Comparison of ENCODE assay signal across 1 cellular context in the genomic region with DNA sequence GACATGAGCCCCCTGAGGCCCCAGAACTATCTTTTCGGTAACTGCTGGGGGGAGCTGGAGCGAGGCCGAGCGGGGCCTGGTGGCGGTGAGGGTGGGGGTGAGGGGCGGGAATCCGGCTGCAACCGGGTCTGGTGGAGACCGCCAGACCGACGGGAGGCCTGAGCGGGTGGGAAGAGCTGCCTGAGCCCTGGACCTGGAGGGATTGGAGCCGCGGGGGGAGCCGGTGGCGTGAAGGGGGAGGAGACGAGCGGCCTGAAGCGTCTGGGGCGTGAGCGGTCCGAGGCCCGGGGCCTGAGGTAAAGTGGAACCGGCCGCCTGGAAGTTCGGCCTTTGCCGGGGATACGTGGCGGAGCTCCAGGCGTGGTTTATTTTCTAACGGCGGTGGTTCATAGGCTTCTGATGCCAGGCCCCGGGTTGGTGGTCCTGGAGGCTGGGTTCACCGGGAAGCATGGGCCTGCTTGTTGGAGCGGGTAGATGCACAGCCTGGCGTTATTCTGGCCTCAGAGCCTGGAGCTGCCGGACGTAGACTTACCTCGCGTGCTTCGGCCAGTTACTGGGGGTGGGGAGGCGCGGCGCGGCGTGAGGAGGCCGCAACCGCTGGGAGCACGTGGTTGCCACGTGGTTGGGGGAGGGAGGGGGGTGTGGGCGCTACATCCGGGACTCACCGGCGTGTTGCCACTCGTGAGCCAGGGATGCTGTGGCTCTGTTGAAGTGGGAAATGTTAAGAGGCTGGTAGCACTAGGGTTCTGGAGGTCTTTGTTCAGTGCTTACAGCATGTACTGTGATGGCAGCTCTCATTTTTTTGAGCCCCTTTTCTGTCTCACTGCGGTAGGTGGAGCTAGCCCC.
A peak's percentile ranks its signal among the peaks of the same experiment; 100 is the strongest.
TF ChIP-seq lines count a peak whose summit lies in the region.

No MANE protein-coding gene starts in this region.

TF ChIP-seq in HepG2, 621 proteins besides CTCF, POLR2A, EP300 and RAD21 (continued from another document and continues in another):
- TF ChIP-seq, protein P1, sequence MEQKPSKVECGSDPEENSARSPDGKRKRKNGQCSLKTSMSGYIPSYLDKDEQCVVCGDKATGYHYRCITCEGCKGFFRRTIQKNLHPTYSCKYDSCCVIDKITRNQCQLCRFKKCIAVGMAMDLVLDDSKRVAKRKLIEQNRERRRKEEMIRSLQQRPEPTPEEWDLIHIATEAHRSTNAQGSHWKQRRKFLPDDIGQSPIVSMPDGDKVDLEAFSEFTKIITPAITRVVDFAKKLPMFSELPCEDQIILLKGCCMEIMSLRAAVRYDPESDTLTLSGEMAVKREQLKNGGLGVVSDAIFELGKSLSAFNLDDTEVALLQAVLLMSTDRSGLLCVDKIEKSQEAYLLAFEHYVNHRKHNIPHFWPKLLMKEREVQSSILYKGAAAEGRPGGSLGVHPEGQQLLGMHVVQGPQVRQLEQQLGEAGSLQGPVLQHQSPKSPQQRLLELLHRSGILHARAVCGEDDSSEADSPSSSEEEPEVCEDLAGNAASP (CRISPR knock-in tag; IDR thresholded peaks at IDR 0.05; ENCODE audit: borderline replicate concordance): peak; percentile 51
- peak; percentile 53; the same call in 1 of the 2 replicates for TF ChIP-seq ZNF563 (CRISPR knock-in tag; IDR thresholded peaks at IDR 0.05)
- TF ChIP-seq, protein P2, sequence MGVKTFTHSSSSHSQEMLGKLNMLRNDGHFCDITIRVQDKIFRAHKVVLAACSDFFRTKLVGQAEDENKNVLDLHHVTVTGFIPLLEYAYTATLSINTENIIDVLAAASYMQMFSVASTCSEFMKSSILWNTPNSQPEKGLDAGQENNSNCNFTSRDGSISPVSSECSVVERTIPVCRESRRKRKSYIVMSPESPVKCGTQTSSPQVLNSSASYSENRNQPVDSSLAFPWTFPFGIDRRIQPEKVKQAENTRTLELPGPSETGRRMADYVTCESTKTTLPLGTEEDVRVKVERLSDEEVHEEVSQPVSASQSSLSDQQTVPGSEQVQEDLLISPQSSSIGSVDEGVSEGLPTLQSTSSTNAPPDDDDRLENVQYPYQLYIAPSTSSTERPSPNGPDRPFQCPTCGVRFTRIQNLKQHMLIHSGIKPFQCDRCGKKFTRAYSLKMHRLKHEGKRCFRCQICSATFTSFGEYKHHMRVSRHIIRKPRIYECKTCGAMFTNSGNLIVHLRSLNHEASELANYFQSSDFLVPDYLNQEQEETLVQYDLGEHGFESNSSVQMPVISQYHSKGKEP (CRISPR knock-in tag; IDR thresholded peaks at IDR 0.05): peak; percentile 71; the same call in 1 of the 2 replicates
- TF ChIP-seq KAT7 (CRISPR knock-in tag; IDR thresholded peaks at IDR 0.05; ENCODE audit: borderline replicate concordance): no peak
- peak; percentile 80 for TF ChIP-seq BHLHE40 (IDR thresholded peaks at IDR 0.05; ENCODE audit: low read length)
- TF ChIP-seq ZNF451 (CRISPR knock-in tag; IDR thresholded peaks at IDR 0.05): peak; percentile 88
- TF ChIP-seq CCAR2 (optimal IDR thresholded peaks at IDR 0.05; ENCODE audit: low read depth, low read length): no peak
- TF ChIP-seq, protein P3, sequence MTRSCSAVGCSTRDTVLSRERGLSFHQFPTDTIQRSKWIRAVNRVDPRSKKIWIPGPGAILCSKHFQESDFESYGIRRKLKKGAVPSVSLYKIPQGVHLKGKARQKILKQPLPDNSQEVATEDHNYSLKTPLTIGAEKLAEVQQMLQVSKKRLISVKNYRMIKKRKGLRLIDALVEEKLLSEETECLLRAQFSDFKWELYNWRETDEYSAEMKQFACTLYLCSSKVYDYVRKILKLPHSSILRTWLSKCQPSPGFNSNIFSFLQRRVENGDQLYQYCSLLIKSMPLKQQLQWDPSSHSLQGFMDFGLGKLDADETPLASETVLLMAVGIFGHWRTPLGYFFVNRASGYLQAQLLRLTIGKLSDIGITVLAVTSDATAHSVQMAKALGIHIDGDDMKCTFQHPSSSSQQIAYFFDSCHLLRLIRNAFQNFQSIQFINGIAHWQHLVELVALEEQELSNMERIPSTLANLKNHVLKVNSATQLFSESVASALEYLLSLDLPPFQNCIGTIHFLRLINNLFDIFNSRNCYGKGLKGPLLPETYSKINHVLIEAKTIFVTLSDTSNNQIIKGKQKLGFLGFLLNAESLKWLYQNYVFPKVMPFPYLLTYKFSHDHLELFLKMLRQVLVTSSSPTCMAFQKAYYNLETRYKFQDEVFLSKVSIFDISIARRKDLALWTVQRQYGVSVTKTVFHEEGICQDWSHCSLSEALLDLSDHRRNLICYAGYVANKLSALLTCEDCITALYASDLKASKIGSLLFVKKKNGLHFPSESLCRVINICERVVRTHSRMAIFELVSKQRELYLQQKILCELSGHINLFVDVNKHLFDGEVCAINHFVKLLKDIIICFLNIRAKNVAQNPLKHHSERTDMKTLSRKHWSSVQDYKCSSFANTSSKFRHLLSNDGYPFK (CRISPR knock-in tag; IDR thresholded peaks at IDR 0.05; ENCODE audit: borderline replicate concordance): no peak
- peak; percentile 70; the same call in 1 of the 2 replicates for TF ChIP-seq ZNF709 (CRISPR knock-in tag; IDR thresholded peaks at IDR 0.05)
- TF ChIP-seq KLF16 (CRISPR knock-in tag; IDR thresholded peaks at IDR 0.05): peak; percentile 58 to 67; a peak in 2 of 4 replicates
- no peak for TF ChIP-seq HNF4A (CRISPR knock-in tag; IDR thresholded peaks at IDR 0.05)
- TF ChIP-seq SETDB1 (CRISPR knock-in tag; IDR thresholded peaks at IDR 0.05; ENCODE audit: borderline replicate concordance): peak; percentile 37; the same call in 1 of the 2 replicates
- no peak; the same call in 1 of the 2 replicates for TF ChIP-seq ZNF570 (CRISPR knock-in tag; IDR thresholded peaks at IDR 0.05; ENCODE audit: borderline replicate concordance)
- peak; percentile 50; the same call in 1 of the 2 replicates for TF ChIP-seq RAD51 (IDR thresholded peaks at IDR 0.05; ENCODE audit: borderline replicate concordance)
- TF ChIP-seq SIN3A (IDR thresholded peaks at IDR 0.05; ENCODE audit: borderline replicate concordance, low read depth, low read length): peak; percentile 54; the same call in 1 of the 2 replicates
- peak; percentile 25; the same call in 1 of the 2 replicates for TF ChIP-seq MED13 (CRISPR knock-in tag; IDR thresholded peaks at IDR 0.05)
- no peak for TF ChIP-seq ZNF652 (CRISPR knock-in tag; IDR thresholded peaks at IDR 0.05; ENCODE audit: borderline replicate concordance, low read depth)
- TF ChIP-seq, protein P4, sequence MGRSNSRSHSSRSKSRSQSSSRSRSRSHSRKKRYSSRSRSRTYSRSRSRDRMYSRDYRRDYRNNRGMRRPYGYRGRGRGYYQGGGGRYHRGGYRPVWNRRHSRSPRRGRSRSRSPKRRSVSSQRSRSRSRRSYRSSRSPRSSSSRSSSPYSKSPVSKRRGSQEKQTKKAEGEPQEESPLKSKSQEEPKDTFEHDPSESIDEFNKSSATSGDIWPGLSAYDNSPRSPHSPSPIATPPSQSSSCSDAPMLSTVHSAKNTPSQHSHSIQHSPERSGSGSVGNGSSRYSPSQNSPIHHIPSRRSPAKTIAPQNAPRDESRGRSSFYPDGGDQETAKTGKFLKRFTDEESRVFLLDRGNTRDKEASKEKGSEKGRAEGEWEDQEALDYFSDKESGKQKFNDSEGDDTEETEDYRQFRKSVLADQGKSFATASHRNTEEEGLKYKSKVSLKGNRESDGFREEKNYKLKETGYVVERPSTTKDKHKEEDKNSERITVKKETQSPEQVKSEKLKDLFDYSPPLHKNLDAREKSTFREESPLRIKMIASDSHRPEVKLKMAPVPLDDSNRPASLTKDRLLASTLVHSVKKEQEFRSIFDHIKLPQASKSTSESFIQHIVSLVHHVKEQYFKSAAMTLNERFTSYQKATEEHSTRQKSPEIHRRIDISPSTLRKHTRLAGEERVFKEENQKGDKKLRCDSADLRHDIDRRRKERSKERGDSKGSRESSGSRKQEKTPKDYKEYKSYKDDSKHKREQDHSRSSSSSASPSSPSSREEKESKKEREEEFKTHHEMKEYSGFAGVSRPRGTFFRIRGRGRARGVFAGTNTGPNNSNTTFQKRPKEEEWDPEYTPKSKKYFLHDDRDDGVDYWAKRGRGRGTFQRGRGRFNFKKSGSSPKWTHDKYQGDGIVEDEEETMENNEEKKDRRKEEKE (IDR thresholded peaks at IDR 0.05): no peak
- TF ChIP-seq, protein P5, sequence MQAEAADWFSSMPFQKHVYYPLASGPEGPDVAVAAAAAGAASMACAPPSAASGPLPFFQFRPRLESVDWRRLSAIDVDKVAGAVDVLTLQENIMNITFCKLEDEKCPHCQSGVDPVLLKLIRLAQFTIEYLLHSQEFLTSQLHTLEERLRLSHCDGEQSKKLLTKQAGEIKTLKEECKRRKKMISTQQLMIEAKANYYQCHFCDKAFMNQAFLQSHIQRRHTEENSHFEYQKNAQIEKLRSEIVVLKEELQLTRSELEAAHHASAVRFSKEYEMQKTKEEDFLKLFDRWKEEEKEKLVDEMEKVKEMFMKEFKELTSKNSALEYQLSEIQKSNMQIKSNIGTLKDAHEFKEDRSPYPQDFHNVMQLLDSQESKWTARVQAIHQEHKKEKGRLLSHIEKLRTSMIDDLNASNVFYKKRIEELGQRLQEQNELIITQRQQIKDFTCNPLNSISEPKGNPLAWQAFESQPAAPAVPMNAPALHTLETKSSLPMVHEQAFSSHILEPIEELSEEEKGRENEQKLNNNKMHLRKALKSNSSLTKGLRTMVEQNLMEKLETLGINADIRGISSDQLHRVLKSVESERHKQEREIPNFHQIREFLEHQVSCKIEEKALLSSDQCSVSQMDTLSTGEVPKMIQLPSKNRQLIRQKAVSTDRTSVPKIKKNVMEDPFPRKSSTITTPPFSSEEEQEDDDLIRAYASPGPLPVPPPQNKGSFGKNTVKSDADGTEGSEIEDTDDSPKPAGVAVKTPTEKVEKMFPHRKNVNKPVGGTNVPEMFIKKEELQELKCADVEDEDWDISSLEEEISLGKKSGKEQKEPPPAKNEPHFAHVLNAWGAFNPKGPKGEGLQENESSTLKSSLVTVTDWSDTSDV (CRISPR knock-in tag; IDR thresholded peaks at IDR 0.05): peak; percentile 92
- TF ChIP-seq NRL (CRISPR knock-in tag; IDR thresholded peaks at IDR 0.05; ENCODE audit: borderline replicate concordance): peak; percentile 45; the same call in 1 of the 2 replicates
- no peak for TF ChIP-seq NBN (conservative IDR thresholded peaks at IDR 0.05)
- no peak for TF ChIP-seq NONO (IDR thresholded peaks at IDR 0.05)
- TF ChIP-seq NONO (CRISPR knock-in tag; conservative IDR thresholded peaks at IDR 0.05): peak; percentile 57; the same call in 1 of the 2 replicates
- no peak for TF ChIP-seq ATF1 (CRISPR knock-in tag; IDR thresholded peaks at IDR 0.05)
- 0 out of 2 replicates have a peak, but pooled peaks have one; percentile 47 for TF ChIP-seq ZNF33B (CRISPR knock-in tag; IDR thresholded peaks at IDR 0.05)
- peak; percentile 58; the same call in 1 of the 2 replicates for TF ChIP-seq RFXANK (CRISPR knock-in tag; IDR thresholded peaks at IDR 0.05)
- no peak; the same call in 1 of the 2 replicates for TF ChIP-seq SALL2 (CRISPR knock-in tag; IDR thresholded peaks at IDR 0.05)
- peak; percentile 98 for TF ChIP-seq ZFP82 (CRISPR knock-in tag; IDR thresholded peaks at IDR 0.05; ENCODE audit: borderline replicate concordance)
- peak; percentile 72; the same call in 1 of the 2 replicates for TF ChIP-seq ZNF441 (CRISPR knock-in tag; IDR thresholded peaks at IDR 0.05; ENCODE audit: borderline replicate concordance)
- peak; percentile 39; the same call in 1 of the 2 replicates for TF ChIP-seq ZNF747 (CRISPR knock-in tag; IDR thresholded peaks at IDR 0.05; ENCODE audit: borderline replicate concordance)
- peak; percentile 63 for TF ChIP-seq ZNF546 (CRISPR knock-in tag; conservative IDR thresholded peaks at IDR 0.05)
- TF ChIP-seq, protein P6, sequence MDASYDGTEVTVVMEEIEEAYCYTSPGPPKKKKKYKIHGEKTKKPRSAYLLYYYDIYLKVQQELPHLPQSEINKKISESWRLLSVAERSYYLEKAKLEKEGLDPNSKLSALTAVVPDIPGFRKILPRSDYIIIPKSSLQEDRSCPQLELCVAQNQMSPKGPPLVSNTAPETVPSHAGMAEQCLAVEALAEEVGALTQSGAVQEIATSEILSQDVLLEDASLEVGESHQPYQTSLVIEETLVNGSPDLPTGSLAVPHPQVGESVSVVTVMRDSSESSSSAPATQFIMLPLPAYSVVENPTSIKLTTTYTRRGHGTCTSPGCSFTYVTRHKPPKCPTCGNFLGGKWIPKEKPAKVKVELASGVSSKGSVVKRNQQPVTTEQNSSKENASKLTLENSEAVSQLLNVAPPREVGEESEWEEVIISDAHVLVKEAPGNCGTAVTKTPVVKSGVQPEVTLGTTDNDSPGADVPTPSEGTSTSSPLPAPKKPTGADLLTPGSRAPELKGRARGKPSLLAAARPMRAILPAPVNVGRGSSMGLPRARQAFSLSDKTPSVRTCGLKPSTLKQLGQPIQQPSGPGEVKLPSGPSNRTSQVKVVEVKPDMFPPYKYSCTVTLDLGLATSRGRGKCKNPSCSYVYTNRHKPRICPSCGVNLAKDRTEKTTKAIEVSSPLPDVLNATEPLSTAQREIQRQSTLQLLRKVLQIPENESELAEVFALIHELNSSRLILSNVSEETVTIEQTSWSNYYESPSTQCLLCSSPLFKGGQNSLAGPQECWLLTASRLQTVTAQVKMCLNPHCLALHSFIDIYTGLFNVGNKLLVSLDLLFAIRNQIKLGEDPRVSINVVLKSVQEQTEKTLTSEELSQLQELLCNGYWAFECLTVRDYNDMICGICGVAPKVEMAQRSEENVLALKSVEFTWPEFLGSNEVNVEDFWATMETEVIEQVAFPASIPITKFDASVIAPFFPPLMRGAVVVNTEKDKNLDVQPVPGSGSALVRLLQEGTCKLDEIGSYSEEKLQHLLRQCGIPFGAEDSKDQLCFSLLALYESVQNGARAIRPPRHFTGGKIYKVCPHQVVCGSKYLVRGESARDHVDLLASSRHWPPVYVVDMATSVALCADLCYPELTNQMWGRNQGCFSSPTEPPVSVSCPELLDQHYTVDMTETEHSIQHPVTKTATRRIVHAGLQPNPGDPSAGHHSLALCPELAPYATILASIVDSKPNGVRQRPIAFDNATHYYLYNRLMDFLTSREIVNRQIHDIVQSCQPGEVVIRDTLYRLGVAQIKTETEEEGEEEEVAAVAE (CRISPR knock-in tag; IDR thresholded peaks at IDR 0.05; ENCODE audit: borderline replicate concordance): peak; percentile 83
- TF ChIP-seq ZMYM3 (CRISPR knock-in tag; IDR thresholded peaks at IDR 0.05): no peak
- TF ChIP-seq NFATC3 (CRISPR knock-in tag; IDR thresholded peaks at IDR 0.05): no peak
- no peak for TF ChIP-seq NFIC (IDR thresholded peaks at IDR 0.05; ENCODE audit: low read length)
- no peak; the same call in 1 of the 2 replicates for TF ChIP-seq TBX2 (CRISPR knock-in tag; IDR thresholded peaks at IDR 0.05; ENCODE audit: borderline replicate concordance)
- no peak for TF ChIP-seq CC2D1A (CRISPR knock-in tag; IDR thresholded peaks at IDR 0.05)
- TF ChIP-seq SMARCC2 (IDR thresholded peaks at IDR 0.05): no peak
- TF ChIP-seq, protein P7, sequence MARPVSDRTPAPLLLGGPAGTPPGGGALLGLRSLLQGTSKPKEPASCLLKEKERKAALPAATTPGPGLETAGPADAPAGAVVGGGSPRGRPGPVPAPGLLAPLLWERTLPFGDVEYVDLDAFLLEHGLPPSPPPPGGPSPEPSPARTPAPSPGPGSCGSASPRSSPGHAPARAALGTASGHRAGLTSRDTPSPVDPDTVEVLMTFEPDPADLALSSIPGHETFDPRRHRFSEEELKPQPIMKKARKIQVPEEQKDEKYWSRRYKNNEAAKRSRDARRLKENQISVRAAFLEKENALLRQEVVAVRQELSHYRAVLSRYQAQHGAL (CRISPR knock-in tag; IDR thresholded peaks at IDR 0.05; ENCODE audit: not compliant biosample characterization): no peak
- TF ChIP-seq ZNF776 (CRISPR knock-in tag; IDR thresholded peaks at IDR 0.05): peak; percentile 47; the same call in 1 of the 2 replicates
- TF ChIP-seq NR2F6 (IDR thresholded peaks at IDR 0.05): no peak
- TF ChIP-seq NR2F6 (CRISPR knock-in tag; IDR thresholded peaks at IDR 0.05): no peak; the same call in 1 of the 2 replicates
- TF ChIP-seq ZNF431 (CRISPR knock-in tag; IDR thresholded peaks at IDR 0.05; ENCODE audit: borderline replicate concordance, low read depth): peak; percentile 90
- TF ChIP-seq HMG20B (CRISPR knock-in tag; conservative IDR thresholded peaks at IDR 0.05): 0 out of 2 replicates have a peak, but pooled peaks have one; percentile 20
- no peak for TF ChIP-seq PHF21A (CRISPR knock-in tag; IDR thresholded peaks at IDR 0.05)
- TF ChIP-seq GATAD2A (CRISPR knock-in tag; IDR thresholded peaks at IDR 0.05): peak; percentile 46; the same call in 1 of the 2 replicates
